ENCODE assay signal across 8 cellular contexts in the genomic region with DNA sequence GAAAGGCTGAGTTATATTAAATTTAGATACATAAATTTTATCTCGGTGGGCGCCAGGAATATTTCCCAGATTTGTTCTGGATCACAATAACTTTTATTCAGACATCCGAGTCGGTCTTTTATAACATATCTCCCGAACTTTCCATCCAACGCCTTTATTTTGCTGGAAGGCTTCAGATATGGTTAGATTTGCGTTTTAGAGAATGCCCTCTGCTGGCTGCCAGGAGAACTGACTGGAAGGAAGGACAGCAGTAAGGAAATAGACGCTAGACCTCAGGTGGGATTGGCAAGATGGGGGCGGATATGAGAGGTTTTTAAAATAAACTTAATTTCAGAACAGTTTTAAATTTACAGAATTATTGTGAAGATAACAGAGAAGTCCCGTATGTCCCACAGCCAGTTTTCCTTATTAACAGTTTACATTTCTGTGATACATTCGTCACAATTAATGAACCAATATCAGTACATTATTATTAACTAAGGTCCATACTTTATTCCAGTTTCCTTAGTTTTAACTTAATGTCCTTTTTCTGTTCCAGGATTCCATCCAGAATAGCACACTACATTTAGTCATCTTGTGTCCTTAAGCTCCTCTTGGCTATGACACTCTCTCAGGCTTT. TPM values are rescaled to one million over a fixed set of nuclear protein-coding genes. Genes with fewer than 3 reads are reported as not detected.
DNase-seq lines count a peak whose midpoint lies in the region; ATAC-seq and TF ChIP-seq lines count a peak whose summit lies in the region.

No MANE protein-coding gene starts in this region.

- peaks cover 29% of the 10 kb centered on the region for H3K4me1 Mint-ChIP-seq in T-helper 17 cell
- H3K4me1 Mint-ChIP-seq in effector memory CD8-positive, alpha-beta T cell (ENCODE audit: low read depth in 2 of 2) = peaks cover 29% of the 10 kb centered on the region in 2 donors

- peak overlapping the region; percentile 30 for H3K4me3 ChIP-seq in mesodermal cell (ENCODE audit: extremely low read depth, insufficient read depth, low read length, poor library complexity, severe bottlenecking)
- H3K4me3 ChIP-seq in upper lobe of right lung = peak overlapping the region; percentile 40

- H3K36me3 Mint-ChIP-seq in T-helper 17 cell (ENCODE audit: low read depth) = peaks cover 7% of the 10 kb centered on the region
- H3K36me3 Mint-ChIP-seq in effector memory CD8-positive, alpha-beta T cell (ENCODE audit: insufficient read depth) = peaks cover 56% of the 10 kb centered on the region

- intact Hi-C loops in upper lobe of right lung (cut with DNase I) = no loop called here

- peak overlapping the region; percentile 100 for H3K27ac Mint-ChIP-seq in T-helper 17 cell
- H3K27ac Mint-ChIP-seq in effector memory CD8-positive, alpha-beta T cell = peak overlapping the region; percentile 99

- peak overlapping the region; percentile 95 for H3K4me3 Mint-ChIP-seq in T-helper 17 cell
- H3K4me3 Mint-ChIP-seq in effector memory CD8-positive, alpha-beta T cell = peak overlapping the region; percentile 90 to 93

- DNase-seq in activated gamma-delta T cell treated with Interleukin-2 at 50 U/mL for 16 hours (peak; percentile 25), activated gamma-delta T cell (lab: John Stamatoyannopoulos, UW) (no peak), NCI-H128 (lab: John Stamatoyannopoulos, UW; ENCODE audit: unreplicated experiment) (peak; percentile 27), T-helper 17 cell (no peak), upper lobe of right lung (no peak)
- peak in 1 of 3 experiments; percentile 35 for DNase-seq in effector memory CD8-positive, alpha-beta T cell

- H3K27ac ChIP-seq in mesodermal cell (ENCODE audit: low read depth, low read length, severe bottlenecking) = peak overlapping the region; percentile 55
- H3K27ac ChIP-seq in upper lobe of right lung = peak overlapping the region; percentile 82

- 33 to 80% methylated on average over 1 to 3 of the region's 11 CpGs for WGBS in mesodermal cell (ENCODE audit: insufficient coverage in 2 of 2), 2 experiments

- H3K36me3 ChIP-seq in mesodermal cell (ENCODE audit: control insufficient read depth, insufficient read depth, low read length) = peaks cover 18% of the 10 kb centered on the region
- H3K36me3 ChIP-seq in upper lobe of right lung = peaks cover 15% of the 10 kb centered on the region

- H3K27me3 ChIP-seq in upper lobe of right lung = no peaks in the 10 kb centered on the region

- peak; percentile 71 for TF ChIP-seq CTCF in upper lobe of right lung (IDR thresholded peaks at IDR 0.05)

- no peaks in the 10 kb centered on the region for H3K9me3 ChIP-seq in T-helper 17 cell (ENCODE audit: control insufficient read depth, low read length, poor library complexity, severe bottlenecking)
- no peaks in the 10 kb centered on the region for H3K9me3 ChIP-seq in mesodermal cell (ENCODE audit: control insufficient read depth, low read length)
- no peaks in the 10 kb centered on the region for H3K9me3 ChIP-seq in upper lobe of right lung

- H3K9me3 Mint-ChIP-seq in effector memory CD8-positive, alpha-beta T cell = no peaks in the 10 kb centered on the region

- no peaks in the 10 kb centered on the region for H3K4me1 ChIP-seq in mesodermal cell (ENCODE audit: control insufficient read depth, insufficient read depth, low read length, poor library complexity, severe bottlenecking)
- no peaks in the 10 kb centered on the region for H3K4me1 ChIP-seq in upper lobe of right lung

- ATAC-seq in T-helper 17 cell (no peak), upper lobe of right lung (no peak), GM18907 (IDR thresholded peaks at IDR 0.05; ENCODE audit: unreplicated experiment) (no peak)
- no peak for ATAC-seq in effector memory CD8-positive, alpha-beta T cell (replicated peaks)

- H3K27me3 Mint-ChIP-seq in T-helper 17 cell = no peaks in the 10 kb centered on the region
- no peaks in the 10 kb centered on the region for H3K27me3 Mint-ChIP-seq in effector memory CD8-positive, alpha-beta T cell

RNA-seq across cellular contexts. Expression of a gene that starts 4.6 kb away (rescaled TPM):
- 10 to 100 TPM in 1 of 2 donors, 1 to 10 TPM in 1; 9.8 to 10.1 TPM for total RNA-seq in T-helper 17 cell
- polyA plus RNA-seq in mesodermal cell (2013, experiment 1 of 2) = 4.8 TPM
- polyA plus RNA-seq in mesodermal cell (2013, experiment 2 of 2) = 3.5 TPM
- 12.6 TPM for total RNA-seq in upper lobe of right lung

RNA-seq across cellular contexts. Expression of a gene that starts 7.2 kb away (rescaled TPM):
- 100 to 1,000 TPM; 201 to 218 TPM for total RNA-seq in T-helper 17 cell
- 23.7 TPM for polyA plus RNA-seq in mesodermal cell (2013, experiment 1 of 2)
- 29.0 TPM for polyA plus RNA-seq in mesodermal cell (2013, experiment 2 of 2)
- total RNA-seq in upper lobe of right lung = 44.4 TPM

RNA-seq across cellular contexts. Expression of a gene that starts 40.7 kb away (rescaled TPM):
- total RNA-seq in T-helper 17 cell (not detected), upper lobe of right lung (1.3 TPM)
- polyA plus RNA-seq in mesodermal cell (2013, experiment 1 of 2) = 7.4 TPM
- polyA plus RNA-seq in mesodermal cell (2013, experiment 2 of 2) = 7.3 TPM

Comparison
In these comparisons a context has a peak if more than half of its experiments do, and no peak if none do; other contexts are left out.
1. DNase-seq: peak in activated gamma-delta T cell treated with Interleukin-2 at 50 U/mL for 16 hours (single experiment) and NCI-H128 (single experiment); none in activated gamma-delta T cell (single experiment), T-helper 17 cell (0 of 3) and upper lobe of right lung (single experiment).